18 cellular contexts compared by ENCODE assay signal in genomic region chr5:36162810-36163486, GRCh38. TPM values are rescaled to one million over a fixed set of nuclear protein-coding genes. Genes with fewer than 3 reads are reported as not detected.
A peak's percentile ranks its signal among the peaks of the same experiment; 100 is the strongest.
DNase-seq lines count a peak whose midpoint lies in the region; ATAC-seq and TF ChIP-seq lines count a peak whose summit lies in the region.
"Had no signal": no experiment of that assay in that cellular context is flagged by ENCODE, and none has a peak within 500 bp of the region (broad histone marks: within the 10 kb centered on the region; RNA-seq: fewer than 3 reads in every experiment).

No MANE protein-coding gene starts in this region.

- peak overlapping the region; percentile 57 for H3K27ac Mint-ChIP-seq in nephron progenitor cell
- no peak overlapping the region for H3K27ac Mint-ChIP-seq in CD8-positive, alpha-beta T cell

- no peaks in the 10 kb centered on the region for H3K9me3 Mint-ChIP-seq in nephron progenitor cell
- no peaks in the 10 kb centered on the region for H3K9me3 Mint-ChIP-seq in CD8-positive, alpha-beta T cell

- BruUV-seq in mammary epithelial cell (replicated peaks; lab: Mats Ljungman, UMichigan) = no TSS peak

- in situ Hi-C loops in mammary epithelial cell (cut with MboI; ENCODE audit: low sequenced_read_pairs in 2 of 2) = no loop called here

- no peaks in the 10 kb centered on the region for H3K9me3 ChIP-seq in MM.1S (replicated peaks; ENCODE audit: insufficient read depth, low read length)
- no peaks in the 10 kb centered on the region for H3K9me3 ChIP-seq in mammary epithelial cell (replicated peaks; ENCODE audit: insufficient read depth, low read length)
- no peaks in the 10 kb centered on the region for H3K9me3 ChIP-seq in CD8-positive, alpha-beta T cell (ENCODE audit: low read length)
- H3K9me3 ChIP-seq in right lobe of liver = no peaks in the 10 kb centered on the region
- H3K9me3 ChIP-seq: SK-N-SH had no signal

- ATAC-seq in HG03521 (IDR thresholded peaks at IDR 0.05; ENCODE audit: unreplicated experiment) = no peak
- no peak for ATAC-seq in CD8-positive, alpha-beta T cell
- no peak for ATAC-seq in right lobe of liver
- ATAC-seq: Panc1, Right ventricle myocardium inferior had no signal

- H3K4me1 ChIP-seq in MM.1S (ENCODE audit: low read length) (peaks cover 34% of the 10 kb centered on the region), mammary epithelial cell (ENCODE audit: insufficient read depth, low read length) (peaks cover 11% of the 10 kb centered on the region), right lobe of liver (peaks cover 0 to 34% (median 12%) of the 10 kb centered on the region in 4 donors)
- no peaks in the 10 kb centered on the region for H3K4me1 ChIP-seq in CD8-positive, alpha-beta T cell (ENCODE audit: insufficient read depth, low read length)

- H3K27me3 ChIP-seq in MM.1S (replicated peaks; ENCODE audit: insufficient read depth, low read length) = no peaks in the 10 kb centered on the region
- no peaks in the 10 kb centered on the region for H3K27me3 ChIP-seq in dorsolateral prefrontal cortex
- no peaks in the 10 kb centered on the region for H3K27me3 ChIP-seq in mammary epithelial cell (ENCODE audit: insufficient read depth, low read length)
- no peaks in the 10 kb centered on the region for H3K27me3 ChIP-seq in CD8-positive, alpha-beta T cell (ENCODE audit: insufficient read depth, low read length)
- no peaks in the 10 kb centered on the region for H3K27me3 ChIP-seq in right lobe of liver

- CTCF ChIA-PET in mammary epithelial cell (lab: Charles Lee; ENCODE audit: low non-redundant PET) = no interaction called here
- CTCF ChIA-PET in CD8-positive, alpha-beta T cell (lab: Charles Lee) = no interaction called here

- no peaks in the 10 kb centered on the region for H3K9me2 ChIP-seq in MM.1S (replicated peaks; ENCODE audit: insufficient read depth, low read length)
- H3K9me2 ChIP-seq: SK-N-SH had no signal

- H3K36me3 Mint-ChIP-seq in nephron progenitor cell (ENCODE audit: low read depth) = peaks cover 76% of the 10 kb centered on the region
- H3K36me3 Mint-ChIP-seq in CD8-positive, alpha-beta T cell = peaks cover 87% of the 10 kb centered on the region

- no peak for TF ChIP-seq POLR2A in right lobe of liver (IDR thresholded peaks at IDR 0.05)

- H3F3A ChIP-seq in MM.1S (ENCODE audit: insufficient read depth, low read length) = peaks cover 18% of the 10 kb centered on the region

- H3K4me1 Mint-ChIP-seq in nephron progenitor cell = peaks cover 5% of the 10 kb centered on the region
- H3K4me1 Mint-ChIP-seq in CD8-positive, alpha-beta T cell (ENCODE audit: low read depth) = peaks cover 22% of the 10 kb centered on the region

- H4K20me1 ChIP-seq in MM.1S (ENCODE audit: insufficient read depth, low read length) (no peaks in the 10 kb centered on the region), mammary epithelial cell (ENCODE audit: insufficient read depth, low read length) (no peaks in the 10 kb centered on the region)

- H3K79me2 ChIP-seq in MM.1S (ENCODE audit: low read length) (peaks cover 94% of the 10 kb centered on the region), mammary epithelial cell (ENCODE audit: insufficient read depth, low read length) (peaks cover 63% of the 10 kb centered on the region)

- TF ChIP-seq CTCF in MM.1S (IDR thresholded peaks at IDR 0.05; ENCODE audit: low read length) = no peak
- peak in 2 of 56 donors; percentile 12 to 25 for TF ChIP-seq CTCF in dorsolateral prefrontal cortex (IDR thresholded peaks at IDR 0.05 in 54 of 56, conservative IDR thresholded peaks at IDR 0.05 in 2 of 56; ENCODE audit: low read depth in 1 of 56, partially characterized antibody in 56 of 56)
- TF ChIP-seq CTCF in nephron progenitor cell (IDR thresholded peaks at IDR 0.05) = no peak
- no peak for TF ChIP-seq CTCF in mammary epithelial cell (conservative IDR thresholded peaks at IDR 0.05 in 1 of 2, IDR thresholded peaks at IDR 0.05 in 1 of 2; ENCODE audit: extremely low read depth in 1 of 2, insufficient read depth in 1 of 2, low read depth in 1 of 2, low read length in 2 of 2)
- TF ChIP-seq CTCF in CD8-positive, alpha-beta T cell (IDR thresholded peaks at IDR 0.05) = no peak
- no peak for TF ChIP-seq CTCF in right lobe of liver (IDR thresholded peaks at IDR 0.05)

- H3K4me2 ChIP-seq in MM.1S (ENCODE audit: low read depth, low read length) (no peak overlapping the region), mammary epithelial cell (ENCODE audit: insufficient read depth, low read depth, low read length) (no peak overlapping the region)
- H3K4me2 ChIP-seq: SK-N-SH had no signal

- POLR2A ChIA-PET in CD8-positive, alpha-beta T cell (lab: Charles Lee) = no interaction called here

- H3K27me3 Mint-ChIP-seq in nephron progenitor cell (ENCODE audit: low read depth, poor library complexity) = no peaks in the 10 kb centered on the region
- H3K27me3 Mint-ChIP-seq in CD8-positive, alpha-beta T cell (ENCODE audit: low read depth) = no peaks in the 10 kb centered on the region

- DNase-seq in Ammon's horn (ENCODE audit: low spot score) (peak; percentile 72), MM.1S (no peak), dorsolateral prefrontal cortex (peak in 2 of 10 donors; percentile 60 to 63), nephron progenitor cell (no peak), mammary epithelial cell (no peak), right lobe of liver (no peak)
- no peak for DNase-seq in CD8-positive, alpha-beta T cell
- DNase-seq: ACHN, AML-193, DMS53, HCEC 1CT, NCI-H1417 treated with DMSO at 0.1 percent for 48 hours, NCI-H2029, NCI-H510A, SK-N-SH had no signal

- H3K4me3 Mint-ChIP-seq in nephron progenitor cell = no peak overlapping the region
- H3K4me3 Mint-ChIP-seq in CD8-positive, alpha-beta T cell = no peak overlapping the region

- dilution Hi-C loops in mammary epithelial cell (cut with HindIII; ENCODE audit: low sequenced_read_pairs) = no loop called here

- H3K9ac ChIP-seq in MM.1S (ENCODE audit: low read length) = no peak overlapping the region
- no peak overlapping the region for H3K9ac ChIP-seq in mammary epithelial cell (ENCODE audit: insufficient read depth, low read length)
- H3K9ac ChIP-seq: SK-N-SH had no signal

- intact Hi-C loops in dorsolateral prefrontal cortex (cut with DNase I) (loop anchor here in 1 of 2 donors (5.0 kb wide), 1 partner anchor 74 kb away; no protein-coding TSS in a partner anchor), mammary epithelial cell (cut with micrococcal nuclease) (no loop called here), right lobe of liver (cut with DNase I) (no loop called here)
- intact Hi-C loops in CD8-positive, alpha-beta T cell (cut with DNase I, micrococcal nuclease) = no loop called here

- H3K27ac ChIP-seq in MM.1S (ENCODE audit: low read length) (0 out of 2 replicates have a peak overlapping the region, but pooled peaks have one; percentile 69), dorsolateral prefrontal cortex (peak overlapping the region in 55 of 59 donors; percentile 6 to 90 (median 73)), mammary epithelial cell (ENCODE audit: insufficient read depth, low read depth, low read length) (no peak overlapping the region), right lobe of liver (no peak overlapping the region)
- no peak overlapping the region for H3K27ac ChIP-seq in CD8-positive, alpha-beta T cell (ENCODE audit: low read depth, low read length)

- no peak overlapping the region for H3K4me3 ChIP-seq in MM.1S (ENCODE audit: low read length)
- H3K4me3 ChIP-seq in dorsolateral prefrontal cortex = peak overlapping the region in 35 of 59 donors; percentile 1 to 55 (median 30)
- H3K4me3 ChIP-seq in mammary epithelial cell (replicated peaks in 1 of 3; ENCODE audit: insufficient read depth in 1 of 3, low read depth in 2 of 3, low read length in 3 of 3) = no peak overlapping the region
- H3K4me3 ChIP-seq in CD8-positive, alpha-beta T cell (ENCODE audit: low read depth, low read length) = no peak overlapping the region
- no peak overlapping the region for H3K4me3 ChIP-seq in right lobe of liver

- 94% methylated on average over 9 of the region's 9 CpGs for WGBS in mammary epithelial cell (ENCODE audit: low coverage, missing lambda C conversion rate)
- WGBS in right lobe of liver (ENCODE audit: insufficient coverage, low coverage, low lambda C conversion rate, missing lambda C conversion rate) = 87% methylated on average over 8 of the region's 9 CpGs

- H2AFZ ChIP-seq in MM.1S (ENCODE audit: low read length) = no peak overlapping the region
- H2AFZ ChIP-seq in mammary epithelial cell (ENCODE audit: low read depth, low read length) = no peak overlapping the region

- H3K36me3 ChIP-seq in MM.1S (replicated peaks; ENCODE audit: insufficient read depth, low read length) (peaks cover 9% of the 10 kb centered on the region), mammary epithelial cell (ENCODE audit: insufficient read depth, low read length) (peaks cover 13% of the 10 kb centered on the region), right lobe of liver (peaks cover 0 to 34% (median 14%) of the 10 kb centered on the region in 4 donors)
- peaks cover 22% of the 10 kb centered on the region for H3K36me3 ChIP-seq in CD8-positive, alpha-beta T cell (ENCODE audit: insufficient read depth, low read length)

RNA-seq across cellular contexts. Expression of gene SKP2, which starts 11.0 kb away (rescaled TPM):
- total RNA-seq in dorsolateral prefrontal cortex (10 to 100 TPM; 11.3 to 30.0 (median 19.1) TPM), mammary epithelial cell (10 to 100 TPM; 39.3 to 53.3 TPM), right lobe of liver (10 to 100 TPM; 11.8 to 25.0 (median 17.3) TPM)
- 29.4 TPM for polyA plus RNA-seq in mammary epithelial cell
- polyA minus RNA-seq in mammary epithelial cell = 80.3 TPM
- 1 to 10 TPM; 5.5 to 6.1 TPM for total RNA-seq in CD8-positive, alpha-beta T cell

RNA-seq across cellular contexts. Expression of gene LMBRD2, which starts 11.3 kb away (rescaled TPM):
- total RNA-seq in dorsolateral prefrontal cortex (10 to 100 TPM; 22.9 to 79.1 (median 51.0) TPM), mammary epithelial cell (10 to 100 TPM in 1 of 2 donors, 1 to 10 TPM in 1; 8.8 to 20.5 TPM), right lobe of liver (10 to 100 TPM in 5 of 6 experiments, 1 to 10 TPM in 1; 8.0 to 13.0 (median 10.5) TPM)
- polyA plus RNA-seq in mammary epithelial cell = 1.7 TPM
- polyA minus RNA-seq in mammary epithelial cell = 4.2 TPM
- 1 to 10 TPM; 2.2 to 2.4 TPM for total RNA-seq in CD8-positive, alpha-beta T cell

Comparison
In these comparisons a context has a peak if more than half of its experiments do, and no peak if none do; other contexts are left out.
1. H3K27ac ChIP-seq: peak in MM.1S (single experiment) and dorsolateral prefrontal cortex (55 of 59); none in mammary epithelial cell (single experiment), CD8-positive, alpha-beta T cell (single experiment) and right lobe of liver (0 of 3).
2. H3K4me3 ChIP-seq: peak in dorsolateral prefrontal cortex (35 of 59); none in MM.1S (single experiment), mammary epithelial cell (0 of 3), CD8-positive, alpha-beta T cell (single experiment) and right lobe of liver (0 of 3).